33 cellular contexts compared by ENCODE assay signal in the genomic region with DNA sequence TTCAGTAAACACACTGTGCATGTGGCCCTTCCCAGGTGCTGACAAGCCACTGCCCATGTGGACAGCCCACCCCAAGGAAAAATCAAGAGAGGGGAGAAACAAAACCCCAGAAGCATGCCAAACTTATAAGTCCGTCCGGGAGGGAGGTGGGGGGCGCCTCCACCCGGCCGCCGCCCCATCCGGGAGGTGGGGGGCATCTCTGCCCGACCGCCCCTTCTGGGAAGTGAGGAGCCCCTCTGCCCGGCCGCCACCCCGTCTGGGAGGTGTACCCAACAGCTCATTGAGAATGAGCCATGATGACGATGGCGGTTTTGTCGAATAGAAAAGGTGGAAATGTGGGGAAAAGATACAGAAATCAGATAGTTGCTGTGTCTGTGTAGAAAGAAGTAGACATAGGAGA. TPM values are rescaled to one million over a fixed set of nuclear protein-coding genes. Genes with fewer than 3 reads are reported as not detected.
DNase-seq lines count a peak whose midpoint lies in the region; ATAC-seq and TF ChIP-seq lines count a peak whose summit lies in the region.
"Had no signal": no experiment of that assay in that cellular context is flagged by ENCODE, and none has a peak within 500 bp of the region (broad histone marks: within the 10 kb centered on the region; RNA-seq: fewer than 3 reads in every experiment).

No MANE protein-coding gene starts in this region.

- peaks cover 0 to 38% (median 25%) of the 10 kb centered on the region in 4 donors for H3K9me3 ChIP-seq in esophagus muscularis mucosa
- H3K9me3 ChIP-seq: BE2C had no signal

- H3K27ac ChIP-seq in esophagus muscularis mucosa (replicated peaks in 1 of 4), result no peak overlapping the region
- H3K27ac ChIP-seq: 22Rv1, A549, BLaER1, C4-2B had no signal

- peaks cover 3% of the 10 kb centered on the region for H3K4me1 Mint-ChIP-seq in endothelial cell (ENCODE audit: unreplicated experiment)
- H3K4me1 Mint-ChIP-seq in activated T-cell treated with anti-CD3 and anti-CD28 coated beads, Interleukin-2, amount 50 U/mL, for 4 hours (ENCODE audit: low read depth), result no peaks in the 10 kb centered on the region
- H3K4me1 Mint-ChIP-seq: B cell, CD14-positive monocyte had no signal

- H3K9me3 Mint-ChIP-seq in endothelial cell (ENCODE audit: unreplicated experiment), result peaks cover 22% of the 10 kb centered on the region
- H3K9me3 Mint-ChIP-seq in activated T-cell treated with anti-CD3 and anti-CD28 coated beads, Interleukin-2, amount 50 U/mL, for 4 hours, result peaks cover 11% of the 10 kb centered on the region

- TF ChIP-seq CTCF in endothelial cell (IDR thresholded peaks at IDR 0.05; ENCODE audit: unreplicated experiment) (no peak), esophagus muscularis mucosa (IDR thresholded peaks at IDR 0.05) (no peak)

- ATAC-seq in activated T-cell treated with anti-CD3 and anti-CD28 coated beads, Interleukin-2, amount 50 U/mL, for 4 hours, result no peak
- ATAC-seq: A549; CD8-positive, alpha-beta T cell had no signal

- H3K4me3 ChIP-seq in esophagus muscularis mucosa, result no peak overlapping the region
- H3K4me3 ChIP-seq: A549; BLaER1; BLaER1 treated with 17β-estradiol and CSF1 and Interleukin-3, amounts not matched to agents 10 nM and 100 nM had no signal

- peak overlapping the region; percentile 56 for H3K4me3 Mint-ChIP-seq in endothelial cell (ENCODE audit: unreplicated experiment)
- no peak overlapping the region for H3K4me3 Mint-ChIP-seq in activated T-cell treated with anti-CD3 and anti-CD28 coated beads, Interleukin-2, amount 50 U/mL, for 4 hours
- H3K4me3 Mint-ChIP-seq: B cell; CD14-positive monocyte; CD4-positive, alpha-beta memory T cell; CD4-positive, alpha-beta T cell; CD4-positive, CD25-positive, alpha-beta regulatory T cell; CD8-positive, alpha-beta memory T cell; CD8-positive, alpha-beta T cell had no signal

- H3K27ac Mint-ChIP-seq in endothelial cell (ENCODE audit: unreplicated experiment), result no peak overlapping the region
- H3K27ac Mint-ChIP-seq: B cell; CD14-positive monocyte; CD4-positive, alpha-beta memory T cell; CD4-positive, alpha-beta T cell; CD4-positive, CD25-positive, alpha-beta regulatory T cell; CD8-positive, alpha-beta memory T cell; CD8-positive, alpha-beta T cell had no signal

- WGBS in esophagus muscularis mucosa, result 96% methylated on average over 14 of the region's 15 CpGs

- intact Hi-C loops in esophagus muscularis mucosa (cut with DNase I), result no loop called here

- H3K27me3 Mint-ChIP-seq in endothelial cell (ENCODE audit: unreplicated experiment), result no peaks in the 10 kb centered on the region
- H3K27me3 Mint-ChIP-seq in activated T-cell treated with anti-CD3 and anti-CD28 coated beads, Interleukin-2, amount 50 U/mL, for 4 hours (ENCODE audit: low read depth), result peaks cover 3% of the 10 kb centered on the region
- H3K27me3 Mint-ChIP-seq: CD4-positive, alpha-beta T cell; CD4-positive, CD25-positive, alpha-beta regulatory T cell had no signal

- DNase-seq in endothelial cell (ENCODE audit: low spot score), result no peak
- peak; percentile 14 for DNase-seq in esophagus muscularis mucosa (ENCODE audit: extremely low spot score)
- DNase-seq in DMS 273 (lab: John Stamatoyannopoulos, UW; ENCODE audit: unreplicated experiment), result no peak
- DNase-seq in activated T-cell treated with anti-CD3 and anti-CD28 coated beads, Interleukin-2, amount 50 U/mL, for 4 hours, result no peak
- DNase-seq: 8988T; ACHN; AML-193; BE2C; C1 segment of cervical spinal cord; Caco-2; Calu3; CD4-positive, alpha-beta memory T cell; CD4-positive, alpha-beta T cell; CD4-positive, CD25-positive, alpha-beta regulatory T cell; CD8-positive, alpha-beta memory T cell; CD8-positive, alpha-beta T cell; COR-L47; DMS 273 treated with DMSO at 0.1 percent for 48 hours; DMS153; DMS53; DMS79; DMS79 treated with DMSO at 0.1 percent for 48 hours; DND-41; EL had no signal

- H3K27me3 ChIP-seq in esophagus muscularis mucosa, result no peaks in the 10 kb centered on the region
- H3K27me3 ChIP-seq: BE2C; BLaER1; BLaER1 treated with 17β-estradiol and CSF1 and Interleukin-3, amounts not matched to agents 10 nM and 100 nM had no signal

- H3K36me3 Mint-ChIP-seq in endothelial cell (ENCODE audit: low read depth, unreplicated experiment), result peaks cover 23% of the 10 kb centered on the region
- H3K36me3 Mint-ChIP-seq in activated T-cell treated with anti-CD3 and anti-CD28 coated beads, Interleukin-2, amount 50 U/mL, for 4 hours (ENCODE audit: insufficient read depth), result peaks cover 2% of the 10 kb centered on the region
- H3K36me3 Mint-ChIP-seq: CD14-positive monocyte; CD4-positive, CD25-positive, alpha-beta regulatory T cell; CD8-positive, alpha-beta memory T cell; CD8-positive, alpha-beta T cell had no signal

- no peak for TF ChIP-seq EP300 in esophagus muscularis mucosa (IDR thresholded peaks at IDR 0.05)

- no peaks in the 10 kb centered on the region for H3K36me3 ChIP-seq in esophagus muscularis mucosa
- H3K36me3 ChIP-seq: BE2C, BLaER1 had no signal

- no peaks in the 10 kb centered on the region for H3K4me1 ChIP-seq in esophagus muscularis mucosa
- H3K4me1 ChIP-seq: A549, BE2C, BLaER1, Caco-2 had no signal

- no peak for TF ChIP-seq POLR2A in esophagus muscularis mucosa (IDR thresholded peaks at IDR 0.05; ENCODE audit: low read depth)

RNA-seq across cellular contexts. Expression of gene C2CD4B, which starts 53.8 kb away (rescaled TPM):
- 19.1 TPM for total RNA-seq in endothelial cell (ENCODE audit: unreplicated experiment)
- total RNA-seq in esophagus muscularis mucosa, result 1 to 10 TPM; 2.5 to 8.6 (median 3.9) TPM
- 1 to 10 TPM in 1 of 3 donors, under 1 TPM in 2; 0.33 to 1.0 (median 0.55) TPM for total RNA-seq in activated T-cell treated with anti-CD3 and anti-CD28 coated beads, Interleukin-2, amount 50 U/mL, for 4 hours
- total RNA-seq: A172; B cell; CD4-positive, alpha-beta memory T cell; CD8-positive, alpha-beta T cell; Daoy had no signal
